Comparison of ENCODE assay signal across 17 cellular contexts in the genomic region with DNA sequence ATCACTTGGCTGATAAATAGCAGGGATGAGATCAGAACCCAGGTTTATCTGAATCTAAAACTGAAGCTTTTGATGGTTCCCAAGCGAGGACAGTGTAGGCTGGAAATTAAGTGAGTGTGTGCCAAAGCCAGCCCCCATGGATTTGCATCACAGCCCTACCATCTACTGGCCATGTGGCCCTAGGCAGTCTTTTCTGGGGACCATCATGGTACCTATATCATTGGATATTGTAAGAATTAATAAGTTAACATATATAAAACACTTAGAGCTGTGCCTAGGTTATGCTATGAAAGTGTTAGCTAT. TPM values are rescaled to one million over a fixed set of nuclear protein-coding genes. Genes with fewer than 3 reads are reported as not detected.
DNase-seq lines count a peak whose midpoint lies in the region; ATAC-seq and TF ChIP-seq lines count a peak whose summit lies in the region.
"Had no signal": no experiment of that assay in that cellular context is flagged by ENCODE, and none has a peak within 500 bp of the region (broad histone marks: within the 10 kb centered on the region; RNA-seq: fewer than 3 reads in every experiment).

No MANE protein-coding gene starts in this region.

- CTCF ChIA-PET in GM10248 (lab: Yijun Ruan, JAX), result interaction anchor here (0.7 to 3.3 kb wide), 7 partner anchors 12 to 550 kb away, joined by 3 to 7 read pairs (median 3); no protein-coding TSS in a partner anchor

- H3K9me3 ChIP-seq in left ventricle myocardium inferior (replicated peaks) (no peaks in the 10 kb centered on the region), right atrium auricular region (no peaks in the 10 kb centered on the region), Karpas-422 (ENCODE audit: low read length) (no peaks in the 10 kb centered on the region), SJCRH30 (replicated peaks) (no peaks in the 10 kb centered on the region)
- H3K9me3 ChIP-seq: A549, esophagus squamous epithelium had no signal

- H3K4me3 ChIP-seq in left ventricle myocardium inferior, result no peak overlapping the region
- H3K4me3 ChIP-seq in right atrium auricular region, result no peak overlapping the region
- no peak overlapping the region for H3K4me3 ChIP-seq in Karpas-422 (ENCODE audit: low read length)
- H3K4me3 ChIP-seq in SJCRH30, result no peak overlapping the region
- H3K4me3 ChIP-seq: A549, esophagus squamous epithelium had no signal

- H3K9ac ChIP-seq in Karpas-422 (ENCODE audit: low read length), result peak overlapping the region; percentile 41
- H3K9ac ChIP-seq: parathyroid adenoma had no signal

- no peaks in the 10 kb centered on the region for H3K9me2 ChIP-seq in Karpas-422 (replicated peaks; ENCODE audit: insufficient read depth, low read length)

- peak overlapping the region; percentile 87 for H2AFZ ChIP-seq in Karpas-422 (ENCODE audit: low read length)
- H2AFZ ChIP-seq: parathyroid adenoma had no signal

- H3K36me3 ChIP-seq in left ventricle myocardium inferior (no peaks in the 10 kb centered on the region), right atrium auricular region (no peaks in the 10 kb centered on the region), Karpas-422 (ENCODE audit: insufficient read depth, low read length) (no peaks in the 10 kb centered on the region), SJCRH30 (no peaks in the 10 kb centered on the region)
- H3K36me3 ChIP-seq: esophagus squamous epithelium had no signal

- peaks cover 11% of the 10 kb centered on the region for H3K4me1 ChIP-seq in left ventricle myocardium inferior
- H3K4me1 ChIP-seq in right atrium auricular region, result peaks cover 0 to 12% of the 10 kb centered on the region in 2 donors
- peaks cover 31% of the 10 kb centered on the region for H3K4me1 ChIP-seq in Karpas-422 (ENCODE audit: low read length)
- H3K4me1 ChIP-seq in SJCRH30, result no peaks in the 10 kb centered on the region
- H3K4me1 ChIP-seq: A549, esophagus squamous epithelium, parathyroid adenoma had no signal

- peak; percentile 21 for ATAC-seq in HG02642 (IDR thresholded peaks at IDR 0.05; ENCODE audit: poor library complexity, unreplicated experiment)
- no peak for ATAC-seq in HG03457 (IDR thresholded peaks at IDR 0.05; ENCODE audit: unreplicated experiment)
- ATAC-seq: A549; naive thymus-derived CD8-positive, alpha-beta T cell had no signal

- no peaks in the 10 kb centered on the region for H4K20me1 ChIP-seq in Karpas-422 (ENCODE audit: insufficient read depth, low read depth, low read length)

- TF ChIP-seq CTCF in left ventricle myocardium inferior (IDR thresholded peaks at IDR 0.05; ENCODE audit: borderline replicate concordance), result no peak
- no peak for TF ChIP-seq CTCF in right atrium auricular region (IDR thresholded peaks at IDR 0.05)
- TF ChIP-seq CTCF in GM10248 (IDR thresholded peaks at IDR 0.05; ENCODE audit: control extremely low read depth, extremely low read depth, low read depth, missing control alignments), result no peak

- intact Hi-C loops in left ventricle myocardium inferior (cut with micrococcal nuclease) (no loop called here), head of caudate nucleus (cut with DNase I) (no loop called here)

- H3K27me3 ChIP-seq in left ventricle myocardium inferior (ENCODE audit: low read depth) (no peaks in the 10 kb centered on the region), right atrium auricular region (no peaks in the 10 kb centered on the region), Karpas-422 (ENCODE audit: low read length) (no peaks in the 10 kb centered on the region), SJCRH30 (no peaks in the 10 kb centered on the region)
- H3K27me3 ChIP-seq: esophagus squamous epithelium had no signal

- DNase-seq in left ventricle myocardium inferior, result no peak
- no peak for DNase-seq in right atrium auricular region (ENCODE audit: low spot score)
- DNase-seq in Karpas-422, result peak; percentile 59
- DNase-seq in SJCRH30, result no peak
- DNase-seq in GM10248 (ENCODE audit: extremely low spot score), result no peak
- DNase-seq in head of caudate nucleus, result no peak
- DNase-seq: activated CD4-positive, alpha-beta T cell treated with anti-CD3 and anti-CD28 coated beads for 4 hours; Calu3; esophagus squamous epithelium; left cardiac atrium; naive thymus-derived CD8-positive, alpha-beta T cell; NCI-H1105 treated with DMSO at 0.1 percent for 48 hours; NCI-H524 treated with DMSO at 0.1 percent for 48 hours had no signal

- peak overlapping the region; percentile 43 for H3K27ac ChIP-seq in left ventricle myocardium inferior (replicated peaks)
- peak overlapping the region in 1 of 2 donors; percentile 16 for H3K27ac ChIP-seq in right atrium auricular region
- peak overlapping the region; percentile 87 for H3K27ac ChIP-seq in Karpas-422 (ENCODE audit: low read length)
- no peak overlapping the region for H3K27ac ChIP-seq in SJCRH30
- H3K27ac ChIP-seq: A549, esophagus squamous epithelium, parathyroid adenoma had no signal

- no peaks in the 10 kb centered on the region for H3K79me2 ChIP-seq in Karpas-422 (ENCODE audit: low read length)
- H3K79me2 ChIP-seq: parathyroid adenoma had no signal

- POLR2A ChIA-PET in GM10248 (lab: Yijun Ruan, JAX), result no interaction called here

- H3K4me2 ChIP-seq in Karpas-422 (ENCODE audit: low read depth, low read length, poor library complexity, severe bottlenecking), result peak overlapping the region; percentile 54
- H3K4me2 ChIP-seq: A549 had no signal

RNA-seq across cellular contexts. Expression of a gene that starts 32.8 kb away (rescaled TPM):
- 208 TPM for total RNA-seq in left ventricle myocardium inferior
- 100 to 1,000 TPM; 109 TPM for total RNA-seq in right atrium auricular region
- total RNA-seq in Karpas-422 (2014; rRNA removed; shearing (Covaris generic); ENCODE audit: low replicate concordance), result 93.2 and 197 TPM in 2 replicates
- total RNA-seq in SJCRH30 (2014; rRNA removed; shearing (Covaris generic)), result 149 and 158 TPM in 2 replicates
